ENCODE assay signal across 7 cellular contexts in the genomic region with DNA sequence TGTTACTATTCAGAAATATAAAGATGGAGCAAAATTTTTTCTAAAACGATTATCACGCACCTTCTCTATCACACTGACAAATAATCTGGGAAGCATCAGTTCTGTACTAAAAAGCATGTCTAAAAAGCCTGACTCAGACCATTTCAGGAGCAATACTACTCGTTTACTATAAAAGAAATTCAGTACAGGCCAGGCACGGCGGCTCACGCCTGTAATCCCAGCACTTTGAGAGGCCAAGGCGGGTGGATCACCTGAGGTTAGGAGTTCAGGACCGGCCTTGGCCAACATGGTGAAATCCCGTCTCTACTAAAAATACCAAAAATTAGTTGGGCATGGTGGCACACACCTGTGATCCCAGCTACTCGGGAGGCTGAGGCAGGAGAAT. TPM values are rescaled to one million over a fixed set of nuclear protein-coding genes. Genes with fewer than 3 reads are reported as not detected.
DNase-seq lines count a peak whose midpoint lies in the region; ATAC-seq and TF ChIP-seq lines count a peak whose summit lies in the region.
"Not testable (repeated sequence)": the region's sequence is repeated elsewhere in the genome, so short reads cannot be mapped to it uniquely, and the experiment has no call there.

No MANE protein-coding gene starts in this region.

- not testable (repeated sequence) for DNase-seq in activated T-cell treated with anti-CD3 and anti-CD28 coated beads, Interleukin-2, amount 50 U/mL, for 24 hours; hepatocyte (ENCODE audit: low spot score); neural progenitor cell (ENCODE audit: low spot score)
- DNase-seq in adrenal gland = peak in 1 of 7 donors; percentile 2

- H3K9ac ChIP-seq in neural progenitor cell; subcutaneous abdominal adipose tissue (ENCODE audit: low read length in 5 of 5): not testable (repeated sequence)

- H4K20me1 ChIP-seq in DOHH2 (ENCODE audit: control insufficient read depth, insufficient read depth, low read depth, low read length) (peaks cover 81% of the 10 kb centered on the region), hepatocyte (ENCODE audit: insufficient read depth, poor library complexity, severe bottlenecking) (peaks cover 100% of the 10 kb centered on the region), neural progenitor cell (ENCODE audit: low read depth) (peaks cover 100% of the 10 kb centered on the region)

- H3K36me3 Mint-ChIP-seq in activated T-cell treated with anti-CD3 and anti-CD28 coated beads, Interleukin-2, amount 50 U/mL, for 24 hours (ENCODE audit: low read depth) = peaks cover 83% of the 10 kb centered on the region
- H3K36me3 Mint-ChIP-seq in neural progenitor cell = peaks cover 21% of the 10 kb centered on the region

- H3K4me1 ChIP-seq in DOHH2 (ENCODE audit: control insufficient read depth, low read length) (peaks cover 93% of the 10 kb centered on the region), adrenal gland (replicated peaks in 1 of 2) (peaks cover 61 to 95% of the 10 kb centered on the region in 2 donors), hepatocyte (ENCODE audit: insufficient read depth) (peaks cover 60% of the 10 kb centered on the region), subcutaneous abdominal adipose tissue (ENCODE audit: control insufficient read depth in 5 of 5, insufficient read depth in 5 of 5, low read length in 5 of 5) (peaks cover 16 to 89% (median 79%) of the 10 kb centered on the region in 5 donors)
- H3K4me1 ChIP-seq in neural progenitor cell = not testable (repeated sequence)

- H3K4me2 ChIP-seq in DOHH2 (ENCODE audit: low read length) = peak overlapping the region; percentile 17
- H3K4me2 ChIP-seq in hepatocyte, neural progenitor cell: not testable (repeated sequence)

- H3K9me3 Mint-ChIP-seq in activated T-cell treated with anti-CD3 and anti-CD28 coated beads, Interleukin-2, amount 50 U/mL, for 24 hours; neural progenitor cell: not testable (repeated sequence)

- H2AFZ ChIP-seq in hepatocyte; neural progenitor cell (replicated peaks): not testable (repeated sequence)

- 62 to 72% (median 68%) methylated on average over 10 of the region's 10 CpGs for WGBS in adrenal gland, 4 donors
- WGBS in hepatocyte (ENCODE audit: low lambda C conversion rate, missing lambda C conversion rate) = 83% methylated on average over 10 of the region's 10 CpGs

- H3K4me3 ChIP-seq in DOHH2 (ENCODE audit: low read length) = peak overlapping the region; percentile 4; the same call in 1 of the 2 replicates
- H3K4me3 ChIP-seq in adrenal gland; hepatocyte; neural progenitor cell; subcutaneous abdominal adipose tissue (ENCODE audit: low read depth in 1 of 5, low read length in 5 of 5): not testable (repeated sequence)

- H3K27me3 Mint-ChIP-seq in activated T-cell treated with anti-CD3 and anti-CD28 coated beads, Interleukin-2, amount 50 U/mL, for 24 hours; neural progenitor cell (ENCODE audit: insufficient read depth, low read depth): not testable (repeated sequence)

- peaks cover 83% of the 10 kb centered on the region for H3K36me3 ChIP-seq in DOHH2 (ENCODE audit: control insufficient read depth, low read length)
- not testable (repeated sequence) for H3K36me3 ChIP-seq in adrenal gland (replicated peaks in 1 of 2); hepatocyte (replicated peaks; ENCODE audit: insufficient read depth, low read depth); neural progenitor cell; subcutaneous abdominal adipose tissue (ENCODE audit: control insufficient read depth in 5 of 5, insufficient read depth in 5 of 5, low read length in 5 of 5)

- H3K79me2 ChIP-seq in DOHH2 (ENCODE audit: control insufficient read depth, low read length) = peaks cover 100% of the 10 kb centered on the region
- peaks cover 100% of the 10 kb centered on the region for H3K79me2 ChIP-seq in hepatocyte
- peaks cover 100% of the 10 kb centered on the region for H3K79me2 ChIP-seq in neural progenitor cell (ENCODE audit: low read depth)

- H3K4me3 Mint-ChIP-seq in activated T-cell treated with anti-CD3 and anti-CD28 coated beads, Interleukin-2, amount 50 U/mL, for 24 hours = not testable (repeated sequence)
- peak overlapping the region; percentile 30 for H3K4me3 Mint-ChIP-seq in neural progenitor cell

- ATAC-seq in SK-N-SH treated with all-trans-retinoic acid at 6 μM for 48 hours = peak; percentile 23; the same call in 2 of the 3 replicates

- intact Hi-C loops in adrenal gland (cut with DNase I) = not testable (repeated sequence)

- peak overlapping the region; percentile 63 for H3K27ac Mint-ChIP-seq in activated T-cell treated with anti-CD3 and anti-CD28 coated beads, Interleukin-2, amount 50 U/mL, for 24 hours
- not testable (repeated sequence) for H3K27ac Mint-ChIP-seq in neural progenitor cell

- not testable (repeated sequence) for TF ChIP-seq POLR2A in adrenal gland (IDR thresholded peaks at IDR 0.05)

- TF ChIP-seq CTCF in DOHH2 (IDR thresholded peaks at IDR 0.05; ENCODE audit: low read depth, low read length, poor library complexity, severe bottlenecking); adrenal gland (IDR thresholded peaks at IDR 0.05); hepatocyte (IDR thresholded peaks at IDR 0.05; ENCODE audit: poor library complexity); neural progenitor cell (IDR thresholded peaks at IDR 0.05): not testable (repeated sequence)

- H3K27ac ChIP-seq in DOHH2 (ENCODE audit: low read depth, low read length); neural progenitor cell: not testable (repeated sequence)
- H3K27ac ChIP-seq in adrenal gland (peak overlapping the region in 3 of 5 donors; percentile 19 to 60 (median 35)), hepatocyte (peak overlapping the region; percentile 21), subcutaneous abdominal adipose tissue (ENCODE audit: low read depth, low read length) (peak overlapping the region; percentile 67)

- H3F3A ChIP-seq in DOHH2 (ENCODE audit: control insufficient read depth, insufficient read depth) = peaks cover 30% of the 10 kb centered on the region
- peaks cover 19% of the 10 kb centered on the region for H3F3A ChIP-seq in neural progenitor cell (ENCODE audit: low read depth)

- H3K4me1 Mint-ChIP-seq in activated T-cell treated with anti-CD3 and anti-CD28 coated beads, Interleukin-2, amount 50 U/mL, for 24 hours (ENCODE audit: low read depth) = peaks cover 86% of the 10 kb centered on the region
- H3K4me1 Mint-ChIP-seq in neural progenitor cell = peaks cover 33% of the 10 kb centered on the region

- H3K9me3 ChIP-seq in DOHH2 (ENCODE audit: control insufficient read depth, insufficient read depth, low read length); adrenal gland (replicated peaks in 1 of 3); hepatocyte (ENCODE audit: low read depth); neural progenitor cell (ENCODE audit: low read depth); subcutaneous abdominal adipose tissue (ENCODE audit: control insufficient read depth in 5 of 5, low read length in 5 of 5): not testable (repeated sequence)

- H3K27me3 ChIP-seq in DOHH2 (ENCODE audit: control insufficient read depth, low read length); adrenal gland; hepatocyte; neural progenitor cell; subcutaneous abdominal adipose tissue (ENCODE audit: control insufficient read depth in 5 of 5, insufficient read depth in 4 of 5, low read length in 5 of 5): not testable (repeated sequence)

- not testable (repeated sequence) for H3K9me2 ChIP-seq in DOHH2 (replicated peaks; ENCODE audit: control insufficient read depth, low read length); hepatocyte (replicated peaks; ENCODE audit: insufficient read depth)

TF ChIP-seq in SK-N-SH treated with all-trans-retinoic acid at 6 μM for 48 hours, 23 proteins besides CTCF, POLR2A, EP300 and RAD21:
- TF ChIP-seq ISL1 (CRISPR knock-in tag; IDR thresholded peaks at IDR 0.05) = 0 out of 2 replicates have a peak, but pooled peaks have one; percentile 21

RNA-seq across cellular contexts. Expression of gene YWHAE, which starts 21.6 kb away (rescaled TPM):
- total RNA-seq in adrenal gland = 100 to 1,000 TPM; 488 to 744 (median 550) TPM
- polyA plus RNA-seq in adrenal gland = 100 to 1,000 TPM; 340 to 884 (median 511) TPM
- 566 and 611 TPM in 2 replicates for total RNA-seq in hepatocyte
- 339 and 374 TPM in 2 replicates for polyA plus RNA-seq in hepatocyte
- total RNA-seq in neural progenitor cell (ENCODE audit: low replicate concordance) = 1,602 and 2,181 TPM in 2 replicates
